ENCODE assay signal across 1 cellular context in the genomic region with DNA sequence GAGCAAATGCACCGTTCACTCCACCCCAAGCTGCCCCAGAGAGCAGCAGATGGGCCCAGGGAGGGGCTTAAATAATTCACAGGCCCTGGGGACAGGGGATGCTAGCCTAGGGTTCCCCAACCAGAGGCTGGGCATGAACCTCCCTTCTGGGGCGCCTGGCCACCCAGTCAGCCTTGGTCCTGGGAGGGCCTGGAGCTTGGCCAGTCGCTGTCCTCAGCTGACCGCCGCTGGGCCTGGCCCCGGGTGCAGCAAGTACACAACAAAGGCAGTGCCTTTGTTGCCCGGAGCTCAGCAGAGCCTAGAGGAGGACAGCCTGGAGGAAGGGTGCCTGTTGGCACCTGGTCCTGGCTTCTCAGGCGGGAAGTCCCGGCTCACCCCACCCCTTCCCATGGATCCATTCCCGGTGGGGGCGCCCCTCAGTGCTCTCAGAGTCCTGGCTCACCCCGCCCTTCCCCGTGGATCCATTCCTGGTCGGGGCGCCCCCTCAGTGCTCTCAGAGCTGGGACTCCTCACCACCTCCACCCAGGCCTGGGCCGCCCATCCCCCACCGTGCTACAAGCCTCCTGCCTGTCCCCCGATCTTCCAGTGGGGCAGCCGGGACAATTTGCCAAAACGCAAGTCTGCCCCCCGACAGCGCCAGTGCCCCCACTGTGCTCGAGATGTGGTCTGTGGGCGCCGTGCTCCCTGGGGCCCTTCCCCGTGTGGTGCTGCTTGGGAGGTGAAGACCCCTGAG.
TF ChIP-seq lines count a peak whose summit lies in the region.

No MANE protein-coding gene starts in this region.

TF ChIP-seq in H1, 55 proteins besides CTCF, POLR2A, EP300 and RAD21:
- TF ChIP-seq HDAC6 (IDR thresholded peaks at IDR 0.05; ENCODE audit: low read depth, low read length) (no peak), SUZ12 (IDR thresholded peaks at IDR 0.05; ENCODE audit: low read length) (no peak), EGR1 (IDR thresholded peaks at IDR 0.05; ENCODE audit: borderline replicate concordance, low read depth, low read length) (no peak), RNF2 (IDR thresholded peaks at IDR 0.05; ENCODE audit: borderline replicate concordance, low read depth, low read length, missing control alignments, poor library complexity, severe bottlenecking) (no peak)
